2 cellular contexts compared by ENCODE assay signal in the genomic region with DNA sequence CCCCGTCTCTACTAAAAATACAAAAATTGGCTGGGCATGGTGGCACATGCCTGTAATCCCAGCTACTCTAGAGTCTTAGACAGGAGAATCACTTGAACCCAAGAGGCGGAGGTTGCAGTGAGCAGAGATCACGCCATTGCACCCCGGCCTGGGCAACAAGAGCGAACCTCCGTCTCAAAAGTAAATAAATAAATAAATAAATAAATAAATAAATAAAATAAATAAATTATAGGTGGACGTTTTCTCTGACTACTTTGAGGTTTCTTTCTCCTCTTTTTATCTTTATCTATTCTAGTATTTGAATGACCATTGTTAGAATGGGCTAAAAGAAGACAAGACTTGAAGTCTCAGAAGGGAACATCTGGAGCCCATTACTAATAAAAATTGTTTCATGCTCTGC. TPM values are rescaled to one million over a fixed set of nuclear protein-coding genes. Genes with fewer than 3 reads are reported as not detected.
"Had no signal": no experiment of that assay in that cellular context is flagged by ENCODE, and none has a peak within 500 bp of the region (broad histone marks: within the 10 kb centered on the region; RNA-seq: fewer than 3 reads in every experiment).

No MANE protein-coding gene starts in this region.

RNA-seq across cellular contexts. Expression of a gene that starts 54.8 kb away (rescaled TPM):
- polyA plus RNA-seq: IgD-negative memory B cell, K562 had no signal
